Comparison of ENCODE assay signal across 8 cellular contexts in the genomic region with DNA sequence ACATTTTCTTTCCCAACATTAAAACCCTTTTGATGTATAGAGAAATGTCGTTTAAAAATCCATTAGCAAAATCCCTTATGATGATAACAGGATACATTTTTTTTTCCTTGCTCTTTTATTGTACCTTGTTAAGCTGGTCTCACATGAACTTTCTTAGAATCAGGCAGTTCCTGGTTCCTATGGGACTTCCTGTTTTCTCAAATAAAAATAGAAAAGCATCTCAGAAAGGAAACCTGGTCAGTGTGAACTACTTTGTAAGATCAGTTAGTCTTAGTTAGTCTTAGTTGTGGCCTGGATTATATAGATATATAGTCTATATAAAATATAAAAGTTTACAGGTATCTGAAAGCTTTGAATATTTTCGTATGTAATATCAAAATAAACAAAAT. TPM values are rescaled to one million over a fixed set of nuclear protein-coding genes. Genes with fewer than 3 reads are reported as not detected.
DNase-seq lines count a peak whose midpoint lies in the region; ATAC-seq, FAIRE-seq and TF ChIP-seq lines count a peak whose summit lies in the region.

No MANE protein-coding gene starts in this region.

- no peaks in the 10 kb centered on the region for H3K27me3 ChIP-seq in adrenal gland

- peak; percentile 74 for FAIRE-seq in GM12892 (lab: Jason Lieb, UNC)

- CTCF ChIA-PET in HEK293T (lab: Yijun Ruan, JAX): no interaction called here

- peak; percentile 69 for ATAC-seq in GM21526 (IDR thresholded peaks at IDR 0.05; ENCODE audit: low FRiP score, unreplicated experiment)

- H3K36me3 ChIP-seq in adrenal gland (replicated peaks in 1 of 2): no peaks in the 10 kb centered on the region

- peaks cover 27% of the 10 kb centered on the region for H3K4me1 Mint-ChIP-seq in endothelial cell (ENCODE audit: unreplicated experiment)

- no peak overlapping the region for H3K27ac ChIP-seq in adrenal gland

- peaks cover 8% of the 10 kb centered on the region for H3K36me3 Mint-ChIP-seq in endothelial cell (ENCODE audit: low read depth, unreplicated experiment)

- TF ChIP-seq CTCF in endothelial cell (IDR thresholded peaks at IDR 0.05; ENCODE audit: unreplicated experiment) (no peak), adrenal gland (IDR thresholded peaks at IDR 0.05) (no peak)

- peak overlapping the region; percentile 99 for H3K27ac Mint-ChIP-seq in endothelial cell (ENCODE audit: unreplicated experiment)

- peaks cover 0 to 10% of the 10 kb centered on the region in 2 donors for H3K4me1 ChIP-seq in adrenal gland (replicated peaks in 1 of 2)

- DNase-seq in GM12892 (ENCODE audit: insufficient read length): no peak
- DNase-seq in KG1 (lab: John Stamatoyannopoulos, UW): peak; percentile 54
- no peak for DNase-seq in endothelial cell (ENCODE audit: low spot score)
- no peak for DNase-seq in adrenal gland
- DNase-seq in dedifferentiated amniotic fluid mesenchymal stem cell (ENCODE audit: extremely low spot score): no peak
- no peak for DNase-seq in HEK293T (ENCODE audit: extremely low spot score)
- DNase-seq in hippocampal formation (lab: John Stamatoyannopoulos, UW): no peak

- TF ChIP-seq POLR2A in GM12892 (IDR thresholded peaks at IDR 0.05; ENCODE audit: low read depth, low read length) (no peak), adrenal gland (IDR thresholded peaks at IDR 0.05) (no peak)

- H3K27me3 Mint-ChIP-seq in endothelial cell (ENCODE audit: unreplicated experiment): no peaks in the 10 kb centered on the region

- no peak overlapping the region for H3K4me3 ChIP-seq in adrenal gland

- H3K9me3 ChIP-seq in adrenal gland (replicated peaks in 1 of 3): no peaks in the 10 kb centered on the region

- H3K9me3 Mint-ChIP-seq in endothelial cell (ENCODE audit: unreplicated experiment): no peaks in the 10 kb centered on the region

- no peak overlapping the region for H3K4me3 Mint-ChIP-seq in endothelial cell (ENCODE audit: unreplicated experiment)

- intact Hi-C loops in adrenal gland (cut with DNase I): no loop called here

- POLR2A ChIA-PET in HEK293T (lab: Yijun Ruan, JAX): interaction anchor here (0.7 kb wide), 1 partner anchor 40 kb away, joined by 3 read pairs; a partner anchor contains a TSS

- WGBS in adrenal gland, 4 donors: 45 to 56% (median 51%) methylated on average over 2 of the region's 2 CpGs

TF ChIP-seq in HEK293T, 16 proteins besides CTCF, POLR2A, EP300 and RAD21:
- TF ChIP-seq TARDBP (IDR thresholded peaks at IDR 0.05) (no peak), ELF4 (IDR thresholded peaks at IDR 0.05) (no peak), FOXM1 (IDR thresholded peaks at IDR 0.05; ENCODE audit: borderline replicate concordance) (no peak)

RNA-seq across cellular contexts. Expression of a gene that starts 40.3 kb away (rescaled TPM):
- 10.2 TPM for polyA plus RNA-seq in GM12892 (2012; ENCODE audit: missing spikeins)
- 22.1 TPM for total RNA-seq in endothelial cell (ENCODE audit: unreplicated experiment)
- 10 to 100 TPM; 17.8 to 52.1 (median 25.3) TPM for total RNA-seq in adrenal gland
- polyA plus RNA-seq in adrenal gland: 10 to 100 TPM in 2 of 3 donors, 1 to 10 TPM in 1; 7.1 to 15.7 (median 10.5) TPM
